In the genomic region with DNA sequence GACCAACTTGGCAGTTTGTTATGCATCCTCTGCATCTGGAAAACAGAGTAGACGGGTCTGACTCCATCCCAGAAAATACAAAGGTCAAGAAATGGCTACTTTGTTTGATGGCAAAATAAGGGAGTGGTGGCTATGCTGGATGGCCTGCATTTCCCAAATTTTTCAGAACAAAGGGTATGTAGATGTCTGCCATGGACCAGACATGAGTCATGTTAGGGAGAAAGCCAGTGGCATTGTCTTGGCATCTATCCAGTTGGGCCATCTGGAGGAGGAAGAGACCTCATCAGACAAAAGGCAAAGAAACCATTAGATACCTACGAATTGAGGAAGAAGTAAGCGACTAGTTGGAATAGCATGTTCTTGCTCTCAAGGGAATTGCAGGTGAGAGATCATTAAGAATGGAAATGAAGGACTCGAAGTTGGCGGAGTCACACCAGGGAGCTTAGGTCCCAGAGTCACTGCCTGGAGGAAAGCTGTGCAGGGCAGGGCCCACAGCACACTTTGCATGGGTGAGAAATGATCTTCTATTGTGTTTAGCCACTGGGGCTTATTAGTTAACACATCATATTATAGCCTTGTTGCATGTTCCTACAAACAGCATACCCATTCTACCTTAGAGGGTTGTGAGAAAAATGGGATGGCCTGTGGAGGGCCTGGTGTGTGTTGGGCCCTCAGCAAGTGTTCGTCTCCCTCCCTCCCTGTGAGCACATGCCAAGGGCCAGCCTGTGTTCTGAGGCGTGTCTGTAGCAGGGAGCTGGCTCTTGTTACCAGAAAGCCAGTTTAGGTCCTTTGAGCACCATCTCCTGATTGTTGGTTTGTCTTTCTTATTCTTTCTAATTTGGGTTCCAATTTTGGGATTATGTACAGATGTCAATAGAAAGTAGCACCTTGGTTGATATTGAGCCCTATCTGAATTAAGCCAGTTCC, we compare ENCODE assay signal across 10 cellular contexts.
DNase-seq lines count a peak whose midpoint lies in the region; ATAC-seq and TF ChIP-seq lines count a peak whose summit lies in the region.
"Had no signal": no experiment of that assay in that cellular context is flagged by ENCODE, and none has a peak within 500 bp of the region (broad histone marks: within the 10 kb centered on the region; RNA-seq: fewer than 3 reads in every experiment).

No MANE protein-coding gene starts in this region.

- H3K27ac ChIP-seq in SJSA1 (peak overlapping the region; percentile 47), foreskin keratinocyte (no peak overlapping the region)
- H3K27ac ChIP-seq: left ventricle myocardium inferior had no signal

- ATAC-seq in foreskin keratinocyte, result peak; percentile 46
- ATAC-seq in GM18502 (IDR thresholded peaks at IDR 0.05; ENCODE audit: poor library complexity, unreplicated experiment), result no peak
- ATAC-seq in activated CD8-positive, alpha-beta memory T cell treated with anti-CD3 and anti-CD28 coated beads, Interleukin-2, amount 10 ng/mL, durations not matched to agents 7 days and 5 days, result no peak
- ATAC-seq in HG02840 (IDR thresholded peaks at IDR 0.05; ENCODE audit: low FRiP score, unreplicated experiment), result no peak
- no peak for ATAC-seq in GM21825 (IDR thresholded peaks at IDR 0.05; ENCODE audit: unreplicated experiment)

- H3K36me3 Mint-ChIP-seq in activated CD8-positive, alpha-beta memory T cell treated with anti-CD3 and anti-CD28 coated beads, Interleukin-2, amount 10 ng/mL, durations not matched to agents 7 days and 5 days, result no peaks in the 10 kb centered on the region

- CTCF ChIA-PET in activated CD8-positive, alpha-beta memory T cell treated with anti-CD3 and anti-CD28 coated beads, Interleukin-2, amount 10 ng/mL, durations not matched to agents 7 days and 5 days (lab: Charles Lee), result no interaction called here

- peaks cover 27% of the 10 kb centered on the region for H3K4me1 ChIP-seq in SJSA1 (replicated peaks)
- H3K4me1 ChIP-seq in foreskin keratinocyte, result peaks cover 4% of the 10 kb centered on the region
- H3K4me1 ChIP-seq: left ventricle myocardium inferior had no signal

- no peaks in the 10 kb centered on the region for H3K9me3 ChIP-seq in SJSA1 (replicated peaks)
- H3K9me3 ChIP-seq: left ventricle myocardium inferior had no signal

- DNase-seq in AG08395 (ENCODE audit: low spot score) (peak; percentile 47), HCEC 1CT (peak; percentile 10), SJSA1 (ENCODE audit: low read depth in 1 of 2, low spot score in 2 of 2) (peak; percentile 83 to 88), foreskin keratinocyte (peak; percentile 55 to 81)
- no peak for DNase-seq in activated CD8-positive, alpha-beta memory T cell treated with anti-CD3 and anti-CD28 coated beads, Interleukin-2, amount 10 ng/mL, durations not matched to agents 7 days and 5 days
- DNase-seq: activated CD4-positive, CD25-positive, alpha-beta regulatory T cell; left ventricle myocardium inferior had no signal

- H3K36me3 ChIP-seq in SJSA1, result 0 out of 2 replicates have a peak, but pooled peaks cover 3% of the 10 kb centered on the region

- H3K4me1 Mint-ChIP-seq in activated CD8-positive, alpha-beta memory T cell treated with anti-CD3 and anti-CD28 coated beads, Interleukin-2, amount 10 ng/mL, durations not matched to agents 7 days and 5 days, result no peaks in the 10 kb centered on the region

- H3K27me3 ChIP-seq in SJSA1 (replicated peaks) (no peaks in the 10 kb centered on the region), foreskin keratinocyte (no peaks in the 10 kb centered on the region)

- TF ChIP-seq CTCF in foreskin keratinocyte (conservative IDR thresholded peaks at IDR 0.05), result no peak

- no peak overlapping the region for H3K4me3 Mint-ChIP-seq in activated CD8-positive, alpha-beta memory T cell treated with anti-CD3 and anti-CD28 coated beads, Interleukin-2, amount 10 ng/mL, durations not matched to agents 7 days and 5 days

- H3K27ac Mint-ChIP-seq in activated CD8-positive, alpha-beta memory T cell treated with anti-CD3 and anti-CD28 coated beads, Interleukin-2, amount 10 ng/mL, durations not matched to agents 7 days and 5 days, result no peak overlapping the region

- peaks cover 2% of the 10 kb centered on the region for H3K9me3 Mint-ChIP-seq in activated CD8-positive, alpha-beta memory T cell treated with anti-CD3 and anti-CD28 coated beads, Interleukin-2, amount 10 ng/mL, durations not matched to agents 7 days and 5 days (ENCODE audit: low read depth)

- H3K27me3 Mint-ChIP-seq in activated CD8-positive, alpha-beta memory T cell treated with anti-CD3 and anti-CD28 coated beads, Interleukin-2, amount 10 ng/mL, durations not matched to agents 7 days and 5 days, result no peaks in the 10 kb centered on the region

- no peak overlapping the region for H3K4me3 ChIP-seq in SJSA1
- H3K4me3 ChIP-seq: left ventricle myocardium inferior had no signal
